Comparison of ENCODE assay signal across 8 cellular contexts in genomic region chr5:34957857-34958690, GRCh38. TPM values are rescaled to one million over a fixed set of nuclear protein-coding genes. Genes with fewer than 3 reads are reported as not detected.
DNase-seq lines count a peak whose midpoint lies in the region; ATAC-seq, FAIRE-seq and TF ChIP-seq lines count a peak whose summit lies in the region.

No MANE protein-coding gene starts in this region.

- no peak for TF ChIP-seq EP300 in K562 (IDR thresholded peaks at IDR 0.05; ENCODE audit: low read length)

- H3K4me2 ChIP-seq in K562 (ENCODE audit: insufficient read depth, low read length), result no peak overlapping the region

- no peak overlapping the region for H3K4me3 ChIP-seq in K562

- no peaks in the 10 kb centered on the region for H3K9me3 Mint-ChIP-seq in activated CD4-positive, alpha-beta memory T cell treated with anti-CD3 and anti-CD28 coated beads, Interleukin-2, amount 10 ng/mL, durations not matched to agents 7 days and 5 days

- H4K20me1 ChIP-seq in K562 (replicated peaks; ENCODE audit: control insufficient read depth, insufficient read depth, low read length), result no peaks in the 10 kb centered on the region

- H3K4me1 ChIP-seq in K562 (replicated peaks in 1 of 2; ENCODE audit: control insufficient read depth in 2 of 2, insufficient read depth in 2 of 2, low read length in 2 of 2), result no peaks in the 10 kb centered on the region

- FAIRE-seq in K562 (lab: Jason Lieb, UNC), result peak; percentile 83

- peak in 1 of 2 experiments; percentile 32; a peak in 2 of 4 replicates for TF ChIP-seq RAD21 in K562 (CRISPR knock-in tag; conservative IDR thresholded peaks at IDR 0.05 in 1 of 2, IDR thresholded peaks at IDR 0.05 in 1 of 2)

- H3K9me3 ChIP-seq in K562 (replicated peaks; ENCODE audit: control insufficient read depth, insufficient read depth, low read depth, low read length), result no peaks in the 10 kb centered on the region

- no peak for TF ChIP-seq POLR2A in K562 (conservative IDR thresholded peaks at IDR 0.05)

- peak; percentile 41 for ATAC-seq in GM19395 (IDR thresholded peaks at IDR 0.05; ENCODE audit: unreplicated experiment)
- ATAC-seq in K562, result peak; percentile 91
- ATAC-seq in left colon, result peak; percentile 63
- no peak for ATAC-seq in GM19397 (IDR thresholded peaks at IDR 0.05; ENCODE audit: unreplicated experiment)

- H3K79me2 ChIP-seq in K562 (ENCODE audit: control insufficient read depth, insufficient read depth, low read length), result no peaks in the 10 kb centered on the region

- no peak overlapping the region for H2AFZ ChIP-seq in K562 (ENCODE audit: low read depth, low read length)

- peaks cover 23% of the 10 kb centered on the region for H3K4me1 Mint-ChIP-seq in activated CD4-positive, alpha-beta memory T cell treated with anti-CD3 and anti-CD28 coated beads, Interleukin-2, amount 10 ng/mL, durations not matched to agents 7 days and 5 days

- TF ChIP-seq CTCF in K562 (IDR thresholded peaks at IDR 0.05 in 2 of 3, conservative IDR thresholded peaks at IDR 0.05 in 1 of 3; ENCODE audit: insufficient read depth in 2 of 3, low read depth in 1 of 3, low read length in 3 of 3), result peak; percentile 50 to 77 (median 72); a peak in 5 of 6 replicates

- no peaks in the 10 kb centered on the region for H3K27me3 Mint-ChIP-seq in activated CD4-positive, alpha-beta memory T cell treated with anti-CD3 and anti-CD28 coated beads, Interleukin-2, amount 10 ng/mL, durations not matched to agents 7 days and 5 days

- no TSS peak for BruUV-seq in K562 (replicated peaks; lab: Mats Ljungman, UMichigan)

- no peaks in the 10 kb centered on the region for H3K27me3 ChIP-seq in K562 (ENCODE audit: control insufficient read depth in 2 of 2, insufficient read depth in 2 of 2, low read length in 2 of 2)

- no peak overlapping the region for H3K27ac Mint-ChIP-seq in activated CD4-positive, alpha-beta memory T cell treated with anti-CD3 and anti-CD28 coated beads, Interleukin-2, amount 10 ng/mL, durations not matched to agents 7 days and 5 days

- H3K9ac ChIP-seq in K562 (ENCODE audit: insufficient read depth in 1 of 2, low read depth in 2 of 2, low read length in 2 of 2), result no peak overlapping the region

- peaks cover 36% of the 10 kb centered on the region for H3K36me3 ChIP-seq in K562 (ENCODE audit: control insufficient read depth, insufficient read depth, low read length)

- POLR2A ChIA-PET in K562 (lab: Yijun Ruan, JAX), result interaction anchor here (0.8 to 1.1 kb wide), 2 partner anchors 9 to 28 kb away, joined by 3 to 4 read pairs; no protein-coding TSS in a partner anchor
- POLR2A ChIA-PET in activated CD4-positive, alpha-beta memory T cell treated with anti-CD3 and anti-CD28 coated beads, Interleukin-2, amount 10 ng/mL, durations not matched to agents 7 days and 5 days (lab: Charles Lee), result interaction anchor here (1.1 to 1.6 kb wide), 2 partner anchors 21 to 43 kb away, joined by 3 to 5 read pairs; partner anchors contain the start of genes BRIX1 and RAD1

- H3K27ac ChIP-seq in K562 (ENCODE audit: extremely low read depth, low read depth, low read length), result no peak overlapping the region

- peaks cover 15% of the 10 kb centered on the region for H3K36me3 Mint-ChIP-seq in activated CD4-positive, alpha-beta memory T cell treated with anti-CD3 and anti-CD28 coated beads, Interleukin-2, amount 10 ng/mL, durations not matched to agents 7 days and 5 days (ENCODE audit: low read depth)

- 43% methylated on average over 5 of the region's 5 CpGs for WGBS in K562 (ENCODE audit: insufficient coverage, low coverage, missing lambda C conversion rate)

- H3K4me3 Mint-ChIP-seq in activated CD4-positive, alpha-beta memory T cell treated with anti-CD3 and anti-CD28 coated beads, Interleukin-2, amount 10 ng/mL, durations not matched to agents 7 days and 5 days, result no peak overlapping the region

- H3K9me1 ChIP-seq in K562 (ENCODE audit: control insufficient read depth, insufficient read depth, low read length), result no peaks in the 10 kb centered on the region

- intact Hi-C loops in K562 (cut with micrococcal nuclease), result loop anchor here (1.0 kb wide), 1 partner anchor 45 kb away; no protein-coding TSS in a partner anchor
- intact Hi-C loops in left colon (cut with DNase I, micrococcal nuclease), result no loop called here

- DNase-seq in D341Med (ENCODE audit: low spot score) (peak; percentile 51), NAMALWA (ENCODE audit: low spot score) (peak; percentile 49), K562 (ENCODE audit: extremely low read depth in 1 of 4, low spot score in 3 of 4) (peak; percentile 43 to 54 (median 46)), left colon (peak in 1 of 2 donors; percentile 10), GM19240 (ENCODE audit: insufficient read length, low spot score) (no peak)
- no peak for DNase-seq in activated CD4-positive, alpha-beta memory T cell treated with anti-CD3 and anti-CD28 coated beads, Interleukin-2, amount 10 ng/mL, durations not matched to agents 7 days and 5 days

- CTCF ChIA-PET in K562 (lab: Yijun Ruan, JAX; ENCODE audit: low intra/inter-chr PET ratio), result interaction anchor here (1.3 kb wide), 1 partner anchor 45 kb away, joined by 8 read pairs; no protein-coding TSS in a partner anchor
- CTCF ChIA-PET in activated CD4-positive, alpha-beta memory T cell treated with anti-CD3 and anti-CD28 coated beads, Interleukin-2, amount 10 ng/mL, durations not matched to agents 7 days and 5 days (lab: Charles Lee), result interaction anchor here (0.7 to 4.0 kb wide), 4 partner anchors 8 to 45 kb away, joined by 3 to 24 read pairs (median 6); partner anchors contain the start of gene DNAJC21

- in situ Hi-C loops in K562 (cut with MboI), result no loop called here

RNA-seq across cellular contexts. Expression of gene DNAJC21, which starts 28.7 kb away (rescaled TPM):
- 39.8 and 116 TPM in 2 replicates for total RNA-seq in K562 (2011; cell fraction: chromatin; rRNA removed; ENCODE audit: low replicate concordance)
- total RNA-seq in K562 (2011; cell fraction: nucleolus; rRNA removed), result 17.7 and 25.3 TPM in 2 replicates
- total RNA-seq in K562 (2011; cell fraction: nucleoplasm; rRNA removed), result 46.5 and 68.7 TPM in 2 replicates
- total RNA-seq in K562 (2014; rRNA removed) (77.5 and 83.3 TPM in 2 replicates), K562 (2014; rRNA removed; fragmentation: Illumina TruSeq; extraction: Trizol) (104 and 118 TPM in 2 replicates), K562 (2015; rRNA removed; fragmentation: Illumina TruSeq; extraction: Trizol) (98.0 and 102 TPM in 2 replicates), K562 (2021) (66.3 and 70.7 TPM in 2 replicates), left colon (10 to 100 TPM; 37.9 to 40.0 TPM)
- polyA plus RNA-seq in K562 (2011; rRNA removed) (32.2 and 58.5 TPM in 2 replicates), K562 (2014; fragmentation: Illumina TruSeq; extraction: Trizol) (86.5 and 105 TPM in 2 replicates), K562 (2014; fragmentation: Nextera tagmentation; extraction: Ambion mirVana) (10 to 100 TPM; 26.6 to 29.7 TPM), K562 (2014; rRNA removed) (54.9 and 63.9 TPM in 2 replicates)
- polyA plus RNA-seq in K562 (2011; cell fraction: cytosol; rRNA removed), result 7.0 and 12.1 TPM in 2 replicates
- 19.7 and 23.1 TPM in 2 replicates for polyA plus RNA-seq in K562 (2011; cell fraction: nucleus; rRNA removed)
- 51.5 and 71.1 TPM in 2 replicates for polyA plus RNA-seq in K562 (2012)
- polyA minus RNA-seq in K562 (2011; rRNA and poly(A)+ RNA removed), result 80.9 and 97.2 TPM in 2 replicates
- polyA minus RNA-seq in K562 (2011; cell fraction: cytosol; rRNA and poly(A)+ RNA removed), result 25.2 and 31.1 TPM in 2 replicates
- 20.7 and 45.9 TPM in 2 replicates for polyA minus RNA-seq in K562 (2011; cell fraction: nucleus; rRNA and poly(A)+ RNA removed)
- total RNA-seq in activated CD4-positive, alpha-beta memory T cell treated with anti-CD3 and anti-CD28 coated beads, Interleukin-2, amount 10 ng/mL, durations not matched to agents 7 days and 5 days, result 10 to 100 TPM; 53.8 to 56.8 TPM

RNA-seq across cellular contexts. Expression of gene BRIX1, which starts 42.6 kb away (rescaled TPM):
- 40.7 and 142 TPM in 2 replicates for total RNA-seq in K562 (2011; cell fraction: chromatin; rRNA removed; ENCODE audit: low replicate concordance)
- total RNA-seq in K562 (2011; cell fraction: nucleolus; rRNA removed), result 26.7 and 34.7 TPM in 2 replicates
- 60.4 and 72.4 TPM in 2 replicates for total RNA-seq in K562 (2011; cell fraction: nucleoplasm; rRNA removed)
- total RNA-seq in K562 (2014; rRNA removed) (118 and 119 TPM in 2 replicates), K562 (2014; rRNA removed; fragmentation: Illumina TruSeq; extraction: Trizol) (159 and 166 TPM in 2 replicates), K562 (2015; rRNA removed; fragmentation: Illumina TruSeq; extraction: Trizol) (156 and 169 TPM in 2 replicates), K562 (2021) (115 and 119 TPM in 2 replicates), left colon (10 to 100 TPM; 11.2 to 13.8 TPM)
- polyA plus RNA-seq in K562 (2011; rRNA removed) (112 and 161 TPM in 2 replicates), K562 (2014; fragmentation: Illumina TruSeq; extraction: Trizol) (142 and 193 TPM in 2 replicates), K562 (2014; fragmentation: Nextera tagmentation; extraction: Ambion mirVana) (100 to 1,000 TPM; 125 to 157 TPM), K562 (2014; rRNA removed) (161 and 170 TPM in 2 replicates)
- polyA plus RNA-seq in K562 (2011; cell fraction: cytosol; rRNA removed), result 17.1 and 48.8 TPM in 2 replicates
- 26.1 and 46.6 TPM in 2 replicates for polyA plus RNA-seq in K562 (2011; cell fraction: nucleus; rRNA removed)
- polyA plus RNA-seq in K562 (2012), result 59.1 and 82.5 TPM in 2 replicates
- 104 and 106 TPM in 2 replicates for polyA minus RNA-seq in K562 (2011; rRNA and poly(A)+ RNA removed)
- polyA minus RNA-seq in K562 (2011; cell fraction: cytosol; rRNA and poly(A)+ RNA removed), result 40.9 and 62.6 TPM in 2 replicates
- polyA minus RNA-seq in K562 (2011; cell fraction: nucleus; rRNA and poly(A)+ RNA removed), result 34.1 and 61.0 TPM in 2 replicates
- 10 to 100 TPM; 33.0 to 36.0 TPM for total RNA-seq in activated CD4-positive, alpha-beta memory T cell treated with anti-CD3 and anti-CD28 coated beads, Interleukin-2, amount 10 ng/mL, durations not matched to agents 7 days and 5 days

RNA-seq across cellular contexts. Expression of gene RAD1, which starts 42.8 kb away (rescaled TPM):
- total RNA-seq in K562 (2011; cell fraction: chromatin; rRNA removed; ENCODE audit: low replicate concordance), result 75.3 and 78.4 TPM in 2 replicates
- total RNA-seq in K562 (2011; cell fraction: nucleolus; rRNA removed), result 50.4 and 59.2 TPM in 2 replicates
- total RNA-seq in K562 (2011; cell fraction: nucleoplasm; rRNA removed), result 51.7 and 52.6 TPM in 2 replicates
- total RNA-seq in K562 (2014; rRNA removed) (52.9 and 62.7 TPM in 2 replicates), K562 (2014; rRNA removed; fragmentation: Illumina TruSeq; extraction: Trizol) (59.4 and 60.9 TPM in 2 replicates), K562 (2015; rRNA removed; fragmentation: Illumina TruSeq; extraction: Trizol) (52.4 and 60.8 TPM in 2 replicates), K562 (2021) (54.1 and 54.9 TPM in 2 replicates), left colon (10 to 100 TPM; 12.3 to 12.8 TPM)
- polyA plus RNA-seq in K562 (2011; rRNA removed) (52.1 and 78.1 TPM in 2 replicates), K562 (2014; fragmentation: Illumina TruSeq; extraction: Trizol) (44.5 and 54.9 TPM in 2 replicates), K562 (2014; fragmentation: Nextera tagmentation; extraction: Ambion mirVana) (100 to 1,000 TPM; 120 to 148 TPM), K562 (2014; rRNA removed) (54.4 and 69.3 TPM in 2 replicates)
- 22.0 and 25.7 TPM in 2 replicates for polyA plus RNA-seq in K562 (2011; cell fraction: cytosol; rRNA removed)
- 28.3 and 30.4 TPM in 2 replicates for polyA plus RNA-seq in K562 (2011; cell fraction: nucleus; rRNA removed)
- polyA plus RNA-seq in K562 (2012), result 33.4 and 56.4 TPM in 2 replicates
- polyA minus RNA-seq in K562 (2011; rRNA and poly(A)+ RNA removed), result 59.4 and 68.8 TPM in 2 replicates
- 30.7 and 38.0 TPM in 2 replicates for polyA minus RNA-seq in K562 (2011; cell fraction: cytosol; rRNA and poly(A)+ RNA removed)
- 52.6 and 58.6 TPM in 2 replicates for polyA minus RNA-seq in K562 (2011; cell fraction: nucleus; rRNA and poly(A)+ RNA removed)
- total RNA-seq in activated CD4-positive, alpha-beta memory T cell treated with anti-CD3 and anti-CD28 coated beads, Interleukin-2, amount 10 ng/mL, durations not matched to agents 7 days and 5 days, result 10 to 100 TPM; 27.5 to 29.2 TPM

Comparison
In these comparisons a context has a peak if more than half of its experiments do, and no peak if none do; other contexts are left out.
1. DNase-seq: peak in D341Med (single experiment), NAMALWA (single experiment) and K562 (4 of 4); none in GM19240 (single experiment) and activated CD4-positive, alpha-beta memory T cell treated with anti-CD3 and anti-CD28 coated beads, Interleukin-2, amount 10 ng/mL, durations not matched to agents 7 days and 5 days (single experiment).